ENCODE assay signal across 11 cellular contexts in the genomic region with DNA sequence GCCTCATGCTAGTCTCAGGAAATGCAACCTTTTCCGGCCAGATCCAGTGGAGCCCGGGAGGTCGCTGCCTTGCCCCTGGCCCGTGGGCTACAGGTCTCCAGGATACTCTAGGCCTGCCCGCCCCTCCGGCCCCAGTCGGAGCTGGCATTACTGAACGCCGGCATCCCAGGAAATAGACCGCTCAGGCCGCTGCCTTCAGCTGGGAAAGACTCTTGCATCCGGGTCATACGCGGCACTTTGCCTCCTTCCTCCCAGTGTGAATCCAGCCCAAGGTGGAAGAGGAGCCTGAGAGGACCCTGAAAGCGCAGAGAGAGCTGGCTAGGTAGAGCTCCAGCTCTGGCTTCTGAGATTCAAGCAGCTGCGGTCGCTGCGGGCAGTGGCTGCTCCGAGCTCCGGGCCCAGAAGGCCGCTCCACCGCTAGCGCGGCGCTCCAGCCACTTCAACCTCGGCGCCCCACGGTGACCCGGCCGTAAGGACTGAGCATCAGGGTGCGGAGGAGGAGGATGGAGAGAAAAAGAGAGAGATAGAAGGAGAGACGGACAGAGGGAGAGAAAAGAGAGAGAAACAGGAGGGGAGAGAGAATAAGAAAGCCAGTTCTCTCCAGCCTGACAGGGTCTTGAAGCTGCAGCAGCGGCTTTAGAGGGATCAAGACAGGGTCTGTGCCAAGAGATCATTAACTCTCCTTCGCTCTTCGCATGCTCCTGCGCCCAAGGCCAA. TPM values are rescaled to one million over a fixed set of nuclear protein-coding genes. Genes with fewer than 3 reads are reported as not detected.
DNase-seq lines count a peak whose midpoint lies in the region; TF ChIP-seq lines count a peak whose summit lies in the region.
"Had no signal": no experiment of that assay in that cellular context is flagged by ENCODE, and none has a peak within 500 bp of the region (broad histone marks: within the 10 kb centered on the region; RNA-seq: fewer than 3 reads in every experiment).

No MANE protein-coding gene starts in this region.

- H3K9me2 ChIP-seq in hepatocyte (replicated peaks; ENCODE audit: insufficient read depth) = no peaks in the 10 kb centered on the region

- H3K4me2 ChIP-seq in hepatocyte = peak overlapping the region; percentile 96
- H3K4me2 ChIP-seq: A549 had no signal

- TF ChIP-seq POLR2A in suprapubic skin (IDR thresholded peaks at IDR 0.05) = no peak

- TF ChIP-seq EP300 in suprapubic skin (IDR thresholded peaks at IDR 0.05) = no peak

- H3K4me3 ChIP-seq in hepatocyte (peak overlapping the region; percentile 20), suprapubic skin (peak overlapping the region; percentile 32)
- H3K4me3 ChIP-seq: A549, SJCRH30 had no signal

- no peak overlapping the region for H2AFZ ChIP-seq in hepatocyte

- H4K20me1 ChIP-seq in hepatocyte (ENCODE audit: insufficient read depth, poor library complexity, severe bottlenecking) = peaks cover 10% of the 10 kb centered on the region

- peak; percentile 49 for DNase-seq in activated effector memory CD4-positive, alpha-beta T cell treated with anti-CD3 and anti-CD28 coated beads, Interleukin-2, amount 50 U/mL, for 16 hours
- DNase-seq in activated effector memory CD4-positive, alpha-beta T cell treated with Interleukin-2 at 50 U/mL for 16 hours = no peak
- DNase-seq in hepatocyte (ENCODE audit: low spot score) (no peak), suprapubic skin (ENCODE audit: low spot score in 2 of 2) (peak; percentile 69 to 82), NCI-H446 treated with DMSO at 0.1 percent for 48 hours (lab: John Stamatoyannopoulos, UW) (no peak), GM10266 (ENCODE audit: extremely low spot score) (no peak)
- DNase-seq: activated CD8-positive, alpha-beta T cell treated with anti-CD3 and anti-CD28 coated beads, Interleukin-2, amount 10 ng/mL, durations not matched to agents 7 days and 5 days; NCI-H2171 treated with DMSO at 0.1 percent for 48 hours; SJCRH30; stimulated activated CD4-positive, alpha-beta T cell treated with anti-CD3 and anti-CD28 coated beads, Interleukin-2, amount 100 ng/mL, for 48 hours had no signal

- peaks cover 90% of the 10 kb centered on the region for H3K79me2 ChIP-seq in hepatocyte

- TF ChIP-seq CTCF in hepatocyte (IDR thresholded peaks at IDR 0.05; ENCODE audit: poor library complexity) (no peak), suprapubic skin (IDR thresholded peaks at IDR 0.05) (no peak), GM10266 (IDR thresholded peaks at IDR 0.05; ENCODE audit: control insufficient read depth, insufficient read depth, low read depth, missing control alignments) (no peak)

- 14% methylated on average over 34 of the region's 36 CpGs for WGBS in hepatocyte (ENCODE audit: low lambda C conversion rate, missing lambda C conversion rate)
- WGBS in suprapubic skin = 70% methylated on average over 26 of the region's 36 CpGs

- H3K4me1 ChIP-seq in hepatocyte (ENCODE audit: insufficient read depth) = peaks cover 13% of the 10 kb centered on the region
- peaks cover 65% of the 10 kb centered on the region for H3K4me1 ChIP-seq in suprapubic skin

- peak overlapping the region; percentile 96 for H3K27ac ChIP-seq in hepatocyte
- peak overlapping the region; percentile 68 for H3K27ac ChIP-seq in suprapubic skin
- H3K27ac ChIP-seq: A549, SJCRH30 had no signal

- H3K36me3 ChIP-seq in hepatocyte (replicated peaks; ENCODE audit: insufficient read depth, low read depth) (no peaks in the 10 kb centered on the region), suprapubic skin (no peaks in the 10 kb centered on the region)

- peaks cover 95% of the 10 kb centered on the region for H3K27me3 ChIP-seq in hepatocyte
- H3K27me3 ChIP-seq in suprapubic skin = peaks cover 12% of the 10 kb centered on the region

- H3K9me3 ChIP-seq in hepatocyte (ENCODE audit: low read depth) = no peaks in the 10 kb centered on the region
- no peaks in the 10 kb centered on the region for H3K9me3 ChIP-seq in suprapubic skin
- H3K9me3 ChIP-seq: A549, SJCRH30 had no signal

RNA-seq across cellular contexts. Expression of a gene that starts 1.7 kb away (rescaled TPM):
- total RNA-seq in hepatocyte (9.9 and 15.1 TPM in 2 replicates), suprapubic skin (1 to 10 TPM; 4.7 to 8.9 (median 6.0) TPM)
- polyA plus RNA-seq in hepatocyte = 7.7 and 8.1 TPM in 2 replicates
- total RNA-seq: activated CD8-positive, alpha-beta T cell treated with anti-CD3 and anti-CD28 coated beads, Interleukin-2, amount 10 ng/mL, durations not matched to agents 7 days and 5 days had no signal

RNA-seq across cellular contexts. Expression of a gene that starts 9.2 kb away (rescaled TPM):
- total RNA-seq in hepatocyte (6.4 and 9.6 TPM in 2 replicates), suprapubic skin (1 to 10 TPM in 1 of 4 donors, under 1 TPM in 2, not detected in 1; 0.34 to 1.2 (median 0.95) TPM)
- polyA plus RNA-seq in hepatocyte = 5.4 and 7.6 TPM in 2 replicates
- total RNA-seq: activated CD8-positive, alpha-beta T cell treated with anti-CD3 and anti-CD28 coated beads, Interleukin-2, amount 10 ng/mL, durations not matched to agents 7 days and 5 days had no signal

RNA-seq across cellular contexts. Expression of a gene that starts 10.4 kb away (rescaled TPM):
- total RNA-seq in hepatocyte (3.6 and 5.9 TPM in 2 replicates), suprapubic skin (10 to 100 TPM; 26.7 to 64.8 (median 48.7) TPM)
- polyA plus RNA-seq in hepatocyte = 3.5 and 4.4 TPM in 2 replicates
- total RNA-seq: activated CD8-positive, alpha-beta T cell treated with anti-CD3 and anti-CD28 coated beads, Interleukin-2, amount 10 ng/mL, durations not matched to agents 7 days and 5 days had no signal

RNA-seq across cellular contexts. Expression of a gene that starts 19.3 kb away (rescaled TPM):
- total RNA-seq in hepatocyte = 0.32 and 0.83 TPM in 2 replicates
- 1.0 TPM in 1 of 2 replicates, not detected in the other for polyA plus RNA-seq in hepatocyte
- total RNA-seq in suprapubic skin = 10 to 100 TPM; 14.8 to 23.6 (median 17.5) TPM
- total RNA-seq: activated CD8-positive, alpha-beta T cell treated with anti-CD3 and anti-CD28 coated beads, Interleukin-2, amount 10 ng/mL, durations not matched to agents 7 days and 5 days had no signal

RNA-seq across cellular contexts. Expression of a gene that starts 23.4 kb away (rescaled TPM):
- total RNA-seq in hepatocyte (0.83 and 3.0 TPM in 2 replicates), suprapubic skin (10 to 100 TPM in 1 of 4 donors, 1 to 10 TPM in 3; 5.5 to 19.9 (median 6.2) TPM)
- 4.1 and 4.5 TPM in 2 replicates for polyA plus RNA-seq in hepatocyte
- total RNA-seq: activated CD8-positive, alpha-beta T cell treated with anti-CD3 and anti-CD28 coated beads, Interleukin-2, amount 10 ng/mL, durations not matched to agents 7 days and 5 days had no signal

Comparison
In these comparisons a context has a peak if more than half of its experiments do, and no peak if none do; other contexts are left out.
1. DNase-seq: peak in activated effector memory CD4-positive, alpha-beta T cell treated with anti-CD3 and anti-CD28 coated beads, Interleukin-2, amount 50 U/mL, for 16 hours (single experiment) and suprapubic skin (2 of 2); none in activated effector memory CD4-positive, alpha-beta T cell treated with Interleukin-2 at 50 U/mL for 16 hours (single experiment), hepatocyte (single experiment), NCI-H446 treated with DMSO at 0.1 percent for 48 hours (single experiment) and GM10266 (single experiment).